10 cellular contexts compared by ENCODE assay signal in the genomic region with DNA sequence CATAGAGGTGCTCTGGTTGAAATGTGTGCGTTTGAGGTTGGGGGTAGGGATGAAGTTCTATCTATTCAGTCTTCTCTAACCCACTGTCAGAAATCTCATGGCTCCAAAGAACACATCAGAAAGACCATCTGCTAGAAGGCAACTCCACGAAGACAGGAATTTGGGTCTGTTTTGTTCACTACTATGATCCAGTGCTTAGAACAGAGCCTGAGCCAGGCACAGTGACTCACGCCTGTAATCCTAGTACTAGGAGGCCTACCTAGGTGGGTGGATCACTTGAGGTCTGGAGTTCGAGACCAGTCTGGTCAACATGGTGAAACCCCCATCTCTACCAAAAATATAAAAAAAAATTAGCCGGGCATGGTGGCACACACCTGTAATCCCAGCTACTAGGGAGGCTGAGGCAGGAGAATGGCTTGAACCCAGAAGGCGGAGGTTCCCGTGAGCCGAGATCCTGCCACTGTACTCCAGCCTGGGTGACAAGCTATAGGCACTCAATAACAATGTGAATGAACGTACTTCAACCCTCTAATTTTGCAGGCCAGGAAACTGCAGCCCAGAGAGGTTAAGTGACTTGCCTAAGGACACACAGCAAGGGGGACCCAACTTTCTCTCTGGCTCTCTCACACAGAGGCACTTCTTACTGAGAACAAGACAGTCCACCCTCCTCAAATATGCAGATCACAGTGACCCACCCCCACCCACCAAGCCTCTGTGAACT. TPM values are rescaled to one million over a fixed set of nuclear protein-coding genes. Genes with fewer than 3 reads are reported as not detected.
DNase-seq lines count a peak whose midpoint lies in the region; ATAC-seq and TF ChIP-seq lines count a peak whose summit lies in the region.
"Had no signal": no experiment of that assay in that cellular context is flagged by ENCODE, and none has a peak within 500 bp of the region (broad histone marks: within the 10 kb centered on the region; RNA-seq: fewer than 3 reads in every experiment).

No MANE protein-coding gene starts in this region.

- DNase-seq in heart left ventricle: peak in 1 of 5 donors; percentile 13
- no peak for DNase-seq in left cardiac atrium
- no peak for DNase-seq in endodermal cell
- no peak for DNase-seq in G401 (ENCODE audit: low spot score)
- no peak for DNase-seq in activated CD4-positive, alpha-beta T cell treated with anti-CD3 and anti-CD28 coated beads, Interleukin-2, amount 50 U/mL, for 48 hours
- DNase-seq in stimulated activated CD4-positive, alpha-beta T cell treated with anti-CD3 and anti-CD28 coated beads, Interleukin-12 subunit alpha, Interleukin-12 subunit beta, amount 100 ng/mL, for 4 hours: no peak
- DNase-seq: activated T-cell treated with anti-CD3 and anti-CD28 coated beads, Interleukin-2, amount 50 U/mL, for 72 hours had no signal

- in situ Hi-C loops in G401 (cut with HindIII; ENCODE audit: low sequenced_read_pairs): no loop called here

- peaks cover 0 to 42% (median 6%) of the 10 kb centered on the region in 9 donors for H3K36me3 ChIP-seq in heart left ventricle
- peaks cover 18% of the 10 kb centered on the region for H3K36me3 ChIP-seq in endodermal cell (ENCODE audit: control insufficient read depth, insufficient read depth, low read length)
- H3K36me3 ChIP-seq in muscle layer of colon (ENCODE audit: insufficient read depth, low read length): peaks cover 18% of the 10 kb centered on the region
- H3K36me3 ChIP-seq in urinary bladder (ENCODE audit: insufficient read depth): no peaks in the 10 kb centered on the region

- no peak for ATAC-seq in heart left ventricle
- ATAC-seq in left cardiac atrium: no peak
- ATAC-seq: activated T-cell treated with anti-CD3 and anti-CD28 coated beads, Interleukin-2, amount 50 U/mL, for 72 hours had no signal

- TF ChIP-seq CTCF in heart left ventricle (IDR thresholded peaks at IDR 0.05) (no peak), endodermal cell (conservative IDR thresholded peaks at IDR 0.05) (no peak)

- H3K27me3 ChIP-seq in heart left ventricle (no peaks in the 10 kb centered on the region), endodermal cell (ENCODE audit: control insufficient read depth, insufficient read depth, low read length, poor library complexity, severe bottlenecking) (no peaks in the 10 kb centered on the region), muscle layer of colon (ENCODE audit: control insufficient read depth in 1 of 2, insufficient read depth in 2 of 2, low read length in 2 of 2) (no peaks in the 10 kb centered on the region)

- no peaks in the 10 kb centered on the region for H3K9me3 Mint-ChIP-seq in endodermal cell
- H3K9me3 Mint-ChIP-seq: activated T-cell treated with anti-CD3 and anti-CD28 coated beads, Interleukin-2, amount 50 U/mL, for 72 hours; dendritic cell treated with granulocyte-macrophage colony-stimulating factor and Interleukin-4, amounts not matched to agents 40 ng/mL and 50 ng/mL, for 4 days had no signal

- H3K4me1 ChIP-seq in heart left ventricle (peaks cover 3 to 84% (median 59%) of the 10 kb centered on the region in 12 donors), endodermal cell (ENCODE audit: control insufficient read depth, insufficient read depth, low read length) (peaks cover 7% of the 10 kb centered on the region), muscle layer of colon (ENCODE audit: insufficient read depth, low read length) (peaks cover 57% of the 10 kb centered on the region), urinary bladder (ENCODE audit: insufficient read depth) (no peaks in the 10 kb centered on the region)

- WGBS in heart left ventricle, 4 donors: 46 to 60% (median 51%) methylated on average over 9 of the region's 9 CpGs
- WGBS in endodermal cell (ENCODE audit: insufficient coverage in 1 of 2, insufficient read length in 1 of 2), 2 experiments: 79 to 85% methylated on average over 7 to 8 of the region's 9 CpGs
- WGBS in urinary bladder: 55% methylated on average over 9 of the region's 9 CpGs

- H3K27ac Mint-ChIP-seq in endodermal cell: no peak overlapping the region
- H3K27ac Mint-ChIP-seq: activated T-cell treated with anti-CD3 and anti-CD28 coated beads, Interleukin-2, amount 50 U/mL, for 72 hours; dendritic cell treated with granulocyte-macrophage colony-stimulating factor and Interleukin-4, amounts not matched to agents 40 ng/mL and 50 ng/mL, for 4 days had no signal

- no peaks in the 10 kb centered on the region for H3K27me3 Mint-ChIP-seq in endodermal cell (ENCODE audit: insufficient read depth)

- no peaks in the 10 kb centered on the region for H3K9me3 ChIP-seq in heart left ventricle
- no peaks in the 10 kb centered on the region for H3K9me3 ChIP-seq in endodermal cell (ENCODE audit: control insufficient read depth, low read length)
- H3K9me3 ChIP-seq in muscle layer of colon (ENCODE audit: low read length): no peaks in the 10 kb centered on the region

- H3K27ac ChIP-seq in heart left ventricle: peak overlapping the region; percentile 89 to 98 (median 94)
- H3K27ac ChIP-seq in endodermal cell (ENCODE audit: low read depth, low read length): no peak overlapping the region
- peak overlapping the region; percentile 86 for H3K27ac ChIP-seq in muscle layer of colon (ENCODE audit: low read depth, low read length)
- H3K27ac ChIP-seq in urinary bladder (ENCODE audit: low read depth): no peak overlapping the region

- peaks cover 18% of the 10 kb centered on the region for H3K36me3 Mint-ChIP-seq in endodermal cell (ENCODE audit: low read depth)

- TF ChIP-seq POLR2A in heart left ventricle (IDR thresholded peaks at IDR 0.05): no peak

- peak overlapping the region; percentile 70 for H3K4me3 Mint-ChIP-seq in endodermal cell
- H3K4me3 Mint-ChIP-seq: dendritic cell treated with granulocyte-macrophage colony-stimulating factor and Interleukin-4, amounts not matched to agents 40 ng/mL and 50 ng/mL, for 4 days had no signal

- H3K4me3 ChIP-seq in heart left ventricle (peak overlapping the region; percentile 77 to 99 (median 93)), endodermal cell (ENCODE audit: low read length) (no peak overlapping the region), muscle layer of colon (ENCODE audit: low read depth in 1 of 2, low read length in 2 of 2) (peak overlapping the region in 1 of 2 donors; percentile 95), urinary bladder (ENCODE audit: low read depth, low read length) (peak overlapping the region; percentile 85)

- intact Hi-C loops in heart left ventricle (cut with DNase I): loop anchor here in 3 of 10 donors (5.0 to 10.0 kb wide), 5 partner anchors 56 to 228 kb away; a partner anchor contains a TSS
- intact Hi-C loops in left cardiac atrium (cut with DNase I): loop anchor here in 1 of 2 donors (10.0 kb wide), 2 partner anchors 58 to 88 kb away; a partner anchor contains a TSS

- H3K9ac ChIP-seq in endodermal cell (ENCODE audit: extremely low read depth, low read length, poor library complexity, severe bottlenecking) (no peak overlapping the region), muscle layer of colon (ENCODE audit: low read length) (no peak overlapping the region)

- H3K4me1 Mint-ChIP-seq in endodermal cell: no peaks in the 10 kb centered on the region

RNA-seq across cellular contexts. Expression of a gene that starts 2.2 kb away (rescaled TPM):
- 10 to 100 TPM; 27.1 to 51.2 (median 39.3) TPM for total RNA-seq in heart left ventricle
- 10 to 100 TPM; 19.5 to 23.2 TPM for polyA plus RNA-seq in heart left ventricle
- total RNA-seq in left cardiac atrium: 10 to 100 TPM; 37.7 to 60.2 TPM
- total RNA-seq in endodermal cell: 10 to 100 TPM; 26.4 to 31.0 TPM
- 14.9 TPM for polyA plus RNA-seq in endodermal cell (2013, experiment 1 of 2)
- 11.8 TPM for polyA plus RNA-seq in endodermal cell (2013, experiment 2 of 2)
- total RNA-seq in urinary bladder: 11.1 TPM
- 29.1 TPM for polyA plus RNA-seq in urinary bladder
- total RNA-seq in G401 (2014; rRNA removed; shearing (Covaris generic)): 11.6 and 11.8 TPM in 2 replicates

RNA-seq across cellular contexts. Expression of a gene that starts 3.2 kb away (rescaled TPM):
- 10 to 100 TPM in 2 of 9 donors, 1 to 10 TPM in 7; 4.0 to 11.6 (median 7.1) TPM for total RNA-seq in heart left ventricle
- polyA plus RNA-seq in heart left ventricle: 10 to 100 TPM in 1 of 2 donors, 1 to 10 TPM in 1; 9.4 to 12.4 TPM
- total RNA-seq in left cardiac atrium: 1 to 10 TPM; 9.0 to 9.5 TPM
- total RNA-seq in endodermal cell: 10 to 100 TPM; 37.7 to 39.1 TPM
- polyA plus RNA-seq in endodermal cell (2013, experiment 1 of 2): 30.2 TPM
- polyA plus RNA-seq in endodermal cell (2013, experiment 2 of 2): 32.7 TPM
- 10.9 TPM for total RNA-seq in urinary bladder
- 20.4 TPM for polyA plus RNA-seq in urinary bladder
- 47.2 and 56.3 TPM in 2 replicates for total RNA-seq in G401 (2014; rRNA removed; shearing (Covaris generic))

RNA-seq across cellular contexts. Expression of a gene that starts 12.4 kb away (rescaled TPM):
- 1 to 10 TPM; 1.8 to 5.9 (median 3.4) TPM for total RNA-seq in heart left ventricle
- 1 to 10 TPM; 6.6 to 8.1 TPM for polyA plus RNA-seq in heart left ventricle
- 1 to 10 TPM; 6.8 to 8.7 TPM for total RNA-seq in left cardiac atrium
- total RNA-seq in endodermal cell: 100 to 1,000 TPM; 128 to 149 TPM
- 20.2 TPM for polyA plus RNA-seq in endodermal cell (2013, experiment 1 of 2)
- polyA plus RNA-seq in endodermal cell (2013, experiment 2 of 2): 16.5 TPM
- total RNA-seq in urinary bladder: 10.6 TPM
- polyA plus RNA-seq in urinary bladder: 15.1 TPM
- 28.9 and 37.8 TPM in 2 replicates for total RNA-seq in G401 (2014; rRNA removed; shearing (Covaris generic))

RNA-seq across cellular contexts. Expression of a gene that starts 56.7 kb away (rescaled TPM):
- total RNA-seq in heart left ventricle (100 to 1,000 TPM in 1 of 9 donors, 10 to 100 TPM in 8; 35.7 to 130 (median 52.7) TPM), left cardiac atrium (10 to 100 TPM; 46.0 to 47.2 TPM), endodermal cell (100 to 1,000 TPM in 1 of 2 donors, 10 to 100 TPM in 1; 96.0 to 106 TPM), urinary bladder (24.9 TPM)
- polyA plus RNA-seq in heart left ventricle (10 to 100 TPM; 34.1 to 35.0 TPM), urinary bladder (45.8 TPM)
- 90.8 TPM for polyA plus RNA-seq in endodermal cell (2013, experiment 1 of 2)
- polyA plus RNA-seq in endodermal cell (2013, experiment 2 of 2): 82.1 TPM
- total RNA-seq in G401 (2014; rRNA removed; shearing (Covaris generic)): 50.3 and 53.2 TPM in 2 replicates

Comparison
In these comparisons a context has a peak if more than half of its experiments do, and no peak if none do; other contexts are left out.
1. H3K27ac ChIP-seq: peak in heart left ventricle (12 of 12) and muscle layer of colon (single experiment); none in endodermal cell (single experiment) and urinary bladder (single experiment).